18 cellular contexts compared by ENCODE assay signal in genomic region chr11:130858215-130858614, GRCh38. TPM values are rescaled to one million over a fixed set of nuclear protein-coding genes. Genes with fewer than 3 reads are reported as not detected.
DNase-seq lines count a peak whose midpoint lies in the region; ATAC-seq, FAIRE-seq and TF ChIP-seq lines count a peak whose summit lies in the region.
"Had no signal": no experiment of that assay in that cellular context is flagged by ENCODE, and none has a peak within 500 bp of the region (broad histone marks: within the 10 kb centered on the region; RNA-seq: fewer than 3 reads in every experiment).

No MANE protein-coding gene starts in this region.

- no peak overlapping the region for H3K18ac ChIP-seq in H1 (ENCODE audit: extremely low read depth, low read length)

- H3K14ac ChIP-seq in H1 (ENCODE audit: insufficient read length), result no peak overlapping the region

- H2BK12ac ChIP-seq in H1 (ENCODE audit: low read depth, low read length), result no peak overlapping the region; the same call in 1 of the 2 replicates

- H3K27ac ChIP-seq in H1 (ENCODE audit: low read depth, low read length), result no peak overlapping the region
- H3K27ac ChIP-seq: right atrium auricular region had no signal

- DNase-seq in BE2C (peak; percentile 16), HEK293T (ENCODE audit: extremely low spot score) (peak; percentile 13), NCI-H69 (lab: John Stamatoyannopoulos, UW) (peak; percentile 17), H1 (ENCODE audit: low read depth in 1 of 2, low spot score in 2 of 2) (no peak), NCI-H774 (lab: John Stamatoyannopoulos, UW) (no peak)
- no peak for DNase-seq in activated T-cell treated with anti-CD3 and anti-CD28 coated beads, Interleukin-2, amount 50 U/mL, for 1 hour
- DNase-seq: activated CD8-positive, alpha-beta memory T cell treated with anti-CD3 and anti-CD28 coated beads, Interleukin-2, amount 50 U/mL, for 48 hours; activated naive CD4-positive, alpha-beta T cell treated with anti-CD3 and anti-CD28 coated beads, Interleukin-2, amount 10 ng/mL, durations not matched to agents 7 days and 5 days; GOT3; head of caudate nucleus; kidney; midbrain; NCI-H1092 treated with DMSO at 0.1 percent for 48 hours had no signal

- no peaks in the 10 kb centered on the region for H3K79me1 ChIP-seq in H1 (ENCODE audit: low read depth, low read length)

- no peak overlapping the region for H4K91ac ChIP-seq in H1 (replicated peaks; ENCODE audit: insufficient read length, low read length)

- no peak overlapping the region for H2BK5ac ChIP-seq in H1 (ENCODE audit: low read depth, low read length)

- H2BK15ac ChIP-seq in H1 (ENCODE audit: low read length), result no peak overlapping the region

- no peaks in the 10 kb centered on the region for H4K20me1 ChIP-seq in H1 (replicated peaks in 1 of 2; ENCODE audit: control insufficient read depth in 1 of 2, insufficient read depth in 2 of 2, low read length in 2 of 2)

- H3K4me2 ChIP-seq in H1 (ENCODE audit: insufficient read depth in 1 of 2, low read depth in 2 of 2, low read length in 2 of 2), result no peak overlapping the region

- TF ChIP-seq CTCF in BE2C (IDR thresholded peaks at IDR 0.05; ENCODE audit: low read depth, low read length) (no peak), H1 (IDR thresholded peaks at IDR 0.05; ENCODE audit: control extremely low read depth in 1 of 3, insufficient read depth in 1 of 3, low read depth in 1 of 3, low read length in 3 of 3) (no peak)

- H2BK120ac ChIP-seq in H1 (replicated peaks; ENCODE audit: low read depth, low read length), result peak overlapping the region; percentile 28

- no peak for TF ChIP-seq POLR2A in H1 (IDR thresholded peaks at IDR 0.05; ENCODE audit: control extremely low read depth in 1 of 2, low read depth in 2 of 2, low read length in 2 of 2)

- H3K27me3 ChIP-seq in BE2C (no peaks in the 10 kb centered on the region), H1 (replicated peaks in 1 of 4; ENCODE audit: control insufficient read depth in 3 of 4, extremely low read depth in 1 of 4, insufficient read depth in 3 of 4, low read length in 3 of 4) (peaks cover 0 to 9% (median 2%) of the 10 kb centered on the region in 4 experiments; a peak in 3 of 7 replicates)
- H3K27me3 ChIP-seq: right atrium auricular region had no signal

- ATAC-seq in HG02981 (IDR thresholded peaks at IDR 0.05; ENCODE audit: unreplicated experiment) (no peak), HG03135 (IDR thresholded peaks at IDR 0.05; ENCODE audit: unreplicated experiment) (no peak)
- ATAC-seq: esophagus mucosa had no signal

- no peak overlapping the region for H3K56ac ChIP-seq in H1 (replicated peaks; ENCODE audit: insufficient read length, low read depth, low read length)

- POLR2A ChIA-PET in HEK293T (lab: Yijun Ruan, JAX) (no interaction called here), H1 (lab: Charles Lee; ENCODE audit: partially characterized antibody) (no interaction called here)

- no peak overlapping the region for H3K9ac ChIP-seq in H1 (replicated peaks in 1 of 4; ENCODE audit: extremely low read depth in 1 of 4, low read depth in 3 of 4, low read length in 3 of 4)

- no peak for TF ChIP-seq RAD21 in H1 (IDR thresholded peaks at IDR 0.05 in 1 of 2, conservative IDR thresholded peaks at IDR 0.05 in 1 of 2; ENCODE audit: low read depth in 2 of 2, low read length in 2 of 2)

- H4K5ac ChIP-seq in H1 (ENCODE audit: insufficient read length, low read depth, low read length), result no peak overlapping the region

- FAIRE-seq in H1 (lab: Jason Lieb, UNC), result no peak
- FAIRE-seq: HTR-8/SVneo, kidney had no signal

- no peaks in the 10 kb centered on the region for H3K79me2 ChIP-seq in H1 (ENCODE audit: control insufficient read depth in 1 of 2, insufficient read depth in 2 of 2, low read length in 2 of 2)

- H3K4me1 ChIP-seq in BE2C (peaks cover 3% of the 10 kb centered on the region), H1 (replicated peaks in 1 of 4; ENCODE audit: control insufficient read depth in 3 of 4, insufficient read depth in 4 of 4, low read length in 3 of 4) (peaks cover 0 to 2% (median 0%) of the 10 kb centered on the region in 4 experiments; a peak in 1 of 7 replicates)

- H3K36me3 ChIP-seq in BE2C, result no peaks in the 10 kb centered on the region
- no peaks in the 10 kb centered on the region for H3K36me3 ChIP-seq in H1 (ENCODE audit: control insufficient read depth in 2 of 4, insufficient read depth in 4 of 4, low read length in 3 of 4)
- H3K36me3 ChIP-seq: right atrium auricular region had no signal

- CTCF ChIA-PET in HEK293T (lab: Yijun Ruan, JAX), result interaction anchor here (0.5 to 3.1 kb wide), 2 partner anchors 423 to 1219 kb away, joined by 4 to 10 read pairs; no protein-coding TSS in a partner anchor
- CTCF ChIA-PET in H1 (lab: Charles Lee; ENCODE audit: partially characterized antibody), result interaction anchor here (0.6 to 17.8 kb wide), 9 partner anchors 10 to 420 kb away, joined by 3 to 521 read pairs (median 6); partner anchors contain the start of genes ADAMTS15 and ADAMTS8

- no peak overlapping the region for H3K4ac ChIP-seq in H1 (replicated peaks; ENCODE audit: insufficient read length, low read depth, low read length)

- H3K4me3 ChIP-seq in BE2C (ENCODE audit: low read depth, low read length), result no peak overlapping the region
- no peak overlapping the region for H3K4me3 ChIP-seq in H1 (ENCODE audit: extremely low read depth in 1 of 4, insufficient read depth in 2 of 4, low read depth in 3 of 4, low read length in 4 of 4)
- H3K4me3 ChIP-seq: right atrium auricular region had no signal

- H3K23ac ChIP-seq in H1 (ENCODE audit: insufficient read length), result no peak overlapping the region

- no peak overlapping the region for H4K8ac ChIP-seq in H1 (ENCODE audit: extremely low read depth, insufficient read depth, low read length)

- no peak overlapping the region for H2BK20ac ChIP-seq in H1 (ENCODE audit: low read length)

- H3K9me3 ChIP-seq in BE2C (no peaks in the 10 kb centered on the region), H1 (ENCODE audit: insufficient read depth in 2 of 2, low read depth in 1 of 2, low read length in 1 of 2) (no peaks in the 10 kb centered on the region)
- H3K9me3 ChIP-seq: right atrium auricular region had no signal

- no peaks in the 10 kb centered on the region for H3K23me2 ChIP-seq in H1 (ENCODE audit: low read depth, low read length)

- no peak for TF ChIP-seq EP300 in H1 (IDR thresholded peaks at IDR 0.05; ENCODE audit: borderline replicate concordance in 1 of 2, low read depth in 2 of 2, low read length in 2 of 2)

- H2AFZ ChIP-seq in H1 (ENCODE audit: low read length), result no peak overlapping the region

- 87% methylated on average over 2 of the region's 2 CpGs; no CpG with 5 or more reads in 1 of the 2 experiments for WGBS in H1 (ENCODE audit: extremely low coverage in 1 of 2, insufficient coverage in 1 of 2, insufficient read length in 1 of 2, insufficient replicate concordance in 2 of 2, low coverage in 1 of 2, low lambda C conversion rate in 2 of 2, missing lambda C conversion rate in 1 of 2), 2 experiments

- H2AK5ac ChIP-seq in H1 (ENCODE audit: low read depth, low read length), result no peak overlapping the region

TF ChIP-seq in HEK293T, 16 proteins besides CTCF, POLR2A, EP300 and RAD21:
- TF ChIP-seq CTBP1 (IDR thresholded peaks at IDR 0.05; ENCODE audit: borderline replicate concordance) (no peak), FOXM1 (IDR thresholded peaks at IDR 0.05; ENCODE audit: borderline replicate concordance) (no peak), FOXK2 (IDR thresholded peaks at IDR 0.05) (no peak), SUZ12 (IDR thresholded peaks at IDR 0.05) (no peak), ELF4 (IDR thresholded peaks at IDR 0.05) (no peak), L3MBTL2 (conservative IDR thresholded peaks at IDR 0.05) (no peak), NFRKB (IDR thresholded peaks at IDR 0.05) (no peak), LEF1 (IDR thresholded peaks at IDR 0.05; ENCODE audit: borderline replicate concordance) (no peak)
TF ChIP-seq in HEK293T: peak in this region for 0.

TF ChIP-seq in H1, 55 proteins besides CTCF, POLR2A, EP300 and RAD21:
- TF ChIP-seq CBX5 (IDR thresholded peaks at IDR 0.05; ENCODE audit: low read depth, low read length), result no peak
TF ChIP-seq in H1: peak in this region for 0.

RNA-seq across cellular contexts. Expression of gene SNX19, which starts 58.1 kb away (rescaled TPM):
- polyA plus RNA-seq in BE2C (2012; ENCODE audit: insufficient read depth, insufficient read length, low read depth), result 60.3 TPM
- 22.6 and 25.2 TPM in 2 replicates for total RNA-seq in H1 (2021; fragmentation: NEBNext Ultra II Directional; extraction: Animal tissue kit (Norgen Biotek cat#: 25700))
- polyA plus RNA-seq in H1 (2011; rRNA removed), result 15.0 and 22.1 TPM in 2 replicates
- polyA plus RNA-seq in H1 (2011; cell fraction: cytosol; rRNA removed), result 13.6 TPM
- polyA plus RNA-seq in H1 (2011; cell fraction: nucleus; rRNA removed), result 36.6 TPM
- 13.1 to 15.9 TPM (median 14.2 TPM) in 4 replicates for polyA plus RNA-seq in H1 (2012, experiment 1 of 2)
- 2.2 TPM for polyA plus RNA-seq in H1 (2012, experiment 2 of 2)
- polyA plus RNA-seq in H1 (2013, experiment 1 of 2), result 24.6 TPM
- polyA plus RNA-seq in H1 (2013, experiment 2 of 2), result 25.1 TPM
- 67.1 and 69.1 TPM in 2 replicates for polyA minus RNA-seq in H1 (2011; rRNA and poly(A)+ RNA removed)
- 33.2 TPM for polyA minus RNA-seq in H1 (2011; cell fraction: cytosol; rRNA and poly(A)+ RNA removed)
- polyA minus RNA-seq in H1 (2011; cell fraction: nucleus; rRNA and poly(A)+ RNA removed), result 86.2 TPM

Comparison
In these comparisons a context has a peak if more than half of its experiments do, and no peak if none do; other contexts are left out.
1. DNase-seq: peak in BE2C (single experiment), HEK293T (single experiment) and NCI-H69 (single experiment); none in H1 (0 of 2), NCI-H774 (single experiment) and activated T-cell treated with anti-CD3 and anti-CD28 coated beads, Interleukin-2, amount 50 U/mL, for 1 hour (single experiment).